In the genomic region with DNA sequence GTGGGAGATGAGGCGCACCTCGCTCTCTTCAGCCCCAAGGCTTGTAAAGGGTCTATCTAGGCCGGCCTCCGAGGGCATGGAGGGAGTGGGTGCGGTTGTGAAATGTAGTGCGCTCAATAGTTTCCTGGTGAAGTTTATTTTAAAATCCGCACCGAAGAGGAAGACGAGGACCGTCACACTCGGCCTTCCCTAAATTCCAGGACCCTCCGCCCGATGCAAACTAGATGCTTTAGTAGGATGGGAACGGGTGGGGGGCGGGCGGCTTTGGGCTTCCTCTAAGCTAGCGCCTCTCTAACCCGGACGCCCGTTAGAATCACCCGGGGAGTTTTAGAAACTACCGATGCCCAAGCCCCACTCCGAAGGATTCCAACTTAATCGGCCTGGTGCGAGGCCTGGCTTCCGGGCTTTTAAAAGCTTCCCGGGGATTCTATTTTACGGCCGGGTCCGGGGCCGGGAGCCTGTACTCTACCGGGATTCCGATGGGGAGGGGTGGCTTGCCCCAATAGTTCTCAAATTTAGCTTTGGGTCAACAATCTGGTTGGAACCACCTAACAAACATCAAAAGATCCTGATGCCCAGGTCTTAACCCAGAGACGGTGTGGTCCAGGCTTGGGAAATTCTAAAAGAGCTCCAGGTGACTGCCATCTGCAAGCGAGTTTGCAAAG, we compare ENCODE assay signal across 1 cellular context.
TF ChIP-seq lines count a peak whose summit lies in the region.

No MANE protein-coding gene starts in this region.

TF ChIP-seq in K562, 482 proteins besides CTCF, POLR2A, EP300 and RAD21 (continued from another document):
- TF ChIP-seq, protein P1, sequence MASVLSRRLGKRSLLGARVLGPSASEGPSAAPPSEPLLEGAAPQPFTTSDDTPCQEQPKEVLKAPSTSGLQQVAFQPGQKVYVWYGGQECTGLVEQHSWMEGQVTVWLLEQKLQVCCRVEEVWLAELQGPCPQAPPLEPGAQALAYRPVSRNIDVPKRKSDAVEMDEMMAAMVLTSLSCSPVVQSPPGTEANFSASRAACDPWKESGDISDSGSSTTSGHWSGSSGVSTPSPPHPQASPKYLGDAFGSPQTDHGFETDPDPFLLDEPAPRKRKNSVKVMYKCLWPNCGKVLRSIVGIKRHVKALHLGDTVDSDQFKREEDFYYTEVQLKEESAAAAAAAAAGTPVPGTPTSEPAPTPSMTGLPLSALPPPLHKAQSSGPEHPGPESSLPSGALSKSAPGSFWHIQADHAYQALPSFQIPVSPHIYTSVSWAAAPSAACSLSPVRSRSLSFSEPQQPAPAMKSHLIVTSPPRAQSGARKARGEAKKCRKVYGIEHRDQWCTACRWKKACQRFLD (CRISPR knock-in tag; IDR thresholded peaks at IDR 0.05): 0 out of 2 replicates have a peak, but pooled peaks have one; percentile 58
- TF ChIP-seq EWSR1 (IDR thresholded peaks at IDR 0.05; ENCODE audit: borderline replicate concordance, low read depth, partially characterized antibody) (peak; percentile 72), ZNF77 (CRISPR knock-in tag; IDR thresholded peaks at IDR 0.05) (no peak), ZEB2 (IDR thresholded peaks at IDR 0.05) (0 out of 2 replicates have a peak, but pooled peaks have one; percentile 28), SUPT5H (IDR thresholded peaks at IDR 0.05) (no peak)
- TF ChIP-seq, protein P2, sequence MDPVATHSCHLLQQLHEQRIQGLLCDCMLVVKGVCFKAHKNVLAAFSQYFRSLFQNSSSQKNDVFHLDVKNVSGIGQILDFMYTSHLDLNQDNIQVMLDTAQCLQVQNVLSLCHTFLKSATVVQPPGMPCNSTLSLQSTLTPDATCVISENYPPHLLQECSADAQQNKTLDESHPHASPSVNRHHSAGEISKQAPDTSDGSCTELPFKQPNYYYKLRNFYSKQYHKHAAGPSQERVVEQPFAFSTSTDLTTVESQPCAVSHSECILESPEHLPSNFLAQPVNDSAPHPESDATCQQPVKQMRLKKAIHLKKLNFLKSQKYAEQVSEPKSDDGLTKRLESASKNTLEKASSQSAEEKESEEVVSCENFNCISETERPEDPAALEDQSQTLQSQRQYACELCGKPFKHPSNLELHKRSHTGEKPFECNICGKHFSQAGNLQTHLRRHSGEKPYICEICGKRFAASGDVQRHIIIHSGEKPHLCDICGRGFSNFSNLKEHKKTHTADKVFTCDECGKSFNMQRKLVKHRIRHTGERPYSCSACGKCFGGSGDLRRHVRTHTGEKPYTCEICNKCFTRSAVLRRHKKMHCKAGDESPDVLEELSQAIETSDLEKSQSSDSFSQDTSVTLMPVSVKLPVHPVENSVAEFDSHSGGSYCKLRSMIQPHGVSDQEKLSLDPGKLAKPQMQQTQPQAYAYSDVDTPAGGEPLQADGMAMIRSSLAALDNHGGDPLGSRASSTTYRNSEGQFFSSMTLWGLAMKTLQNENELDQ (CRISPR knock-in tag; IDR thresholded peaks at IDR 0.05; ENCODE audit: borderline replicate concordance): no peak
